ENCODE assay signal across 23 cellular contexts in the genomic region with DNA sequence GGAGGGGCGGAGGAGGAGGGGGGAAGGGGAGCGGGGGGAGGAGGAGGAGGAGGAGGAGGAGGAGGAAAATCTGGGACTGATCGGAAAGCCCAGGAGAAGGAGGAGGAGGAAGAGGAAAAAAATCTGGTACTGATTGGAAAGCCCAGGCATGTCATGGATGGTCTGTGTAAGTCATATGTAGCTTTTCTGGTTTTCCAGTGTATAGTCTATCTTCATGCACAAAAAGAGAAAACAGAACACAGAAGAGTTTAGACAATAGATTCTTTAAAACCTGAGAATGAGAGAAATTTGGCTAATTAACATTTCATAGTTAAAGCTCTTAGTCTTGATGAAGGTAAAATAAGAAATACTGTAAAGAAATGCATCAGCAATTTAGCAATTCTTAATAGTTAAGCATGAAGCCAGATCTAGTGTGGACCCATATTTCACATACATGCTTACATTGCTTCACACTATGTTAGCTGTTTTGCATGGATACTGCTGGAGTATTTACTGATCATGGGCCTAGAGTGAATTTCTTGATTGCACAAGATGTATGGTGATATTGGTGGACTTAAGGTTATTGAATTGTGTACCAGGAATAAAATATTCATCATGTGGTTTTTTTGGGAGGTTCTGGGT.
"Had no signal": no experiment of that assay in that cellular context is flagged by ENCODE, and none has a peak within 500 bp of the region (broad histone marks: within the 10 kb centered on the region; RNA-seq: fewer than 3 reads in every experiment).

No MANE protein-coding gene starts in this region.

- FAIRE-seq: astrocyte had no signal

- H3K4me3 ChIP-seq: esophagus muscularis mucosa, heart left ventricle, left lung, lung, spleen, testis, transverse colon had no signal

- H3K9me3 ChIP-seq: testis had no signal

- H3K27me3 ChIP-seq: brain microvascular endothelial cell, esophagus muscularis mucosa, foreskin keratinocyte, heart left ventricle, left lung, spleen, testis, transverse colon had no signal

- H3K4me1 ChIP-seq: esophagus muscularis mucosa, foreskin keratinocyte, heart left ventricle, left lung, spleen, testis, transverse colon had no signal

- H3K27ac ChIP-seq: brain microvascular endothelial cell, esophagus muscularis mucosa, foreskin keratinocyte, heart left ventricle, left lung, spleen, testis, transverse colon had no signal

- ATAC-seq: foreskin keratinocyte, heart left ventricle, left lung, right cardiac atrium, WTC11 had no signal

- DNase-seq: activated CD4-positive, alpha-beta memory T cell treated with anti-CD3 and anti-CD28 coated beads, Interleukin-2, amount 10 ng/mL, durations not matched to agents 7 days and 5 days; activated CD4-positive, alpha-beta T cell treated with anti-CD3 and anti-CD28 coated beads for 1 hour; activated CD4-positive, alpha-beta T cell treated with anti-CD3 and anti-CD28 coated beads, Interleukin-2, amount 10 ng/mL, durations not matched to agents 7 days and 5 days; activated CD8-positive, alpha-beta memory T cell treated with anti-CD3 and anti-CD28 coated beads, Interleukin-2, amount 50 U/mL, for 48 hours; activated gamma-delta T cell; activated naive CD4-positive, alpha-beta T cell treated with anti-CD3 and anti-CD28 coated beads, Interleukin-2, amount 50 U/mL, for 16 hours; activated T-cell treated with anti-CD3 and anti-CD28 coated beads, Interleukin-2, amount 50 U/mL, for 24 hours; amniotic stem cell; brain microvascular endothelial cell; central memory CD4-positive, alpha-beta T cell; heart left ventricle; left lung; posterior cingulate gyrus; right cardiac atrium; spleen; stimulated activated naive CD4-positive, alpha-beta T cell; testis; transverse colon had no signal
